29 cellular contexts compared by ENCODE assay signal in genomic region chr9:125621170-125621569, GRCh38.
"Had no signal": no experiment of that assay in that cellular context is flagged by ENCODE, and none has a peak within 500 bp of the region (broad histone marks: within the 10 kb centered on the region; RNA-seq: fewer than 3 reads in every experiment).

No MANE protein-coding gene starts in this region.

- H3K27ac Mint-ChIP-seq: stimulated activated effector memory CD8-positive, alpha-beta T cell treated with anti-CD3 and anti-CD28 coated beads, Interleukin-12 subunit alpha, Interleukin-12 subunit beta, amount 100 ng/mL, for 72 hours; stimulated activated memory B cell treated with anti-CD40 and anti-IgM and Interleukin-4, amounts not matched to agents 10 μg/mL and 1 μg/mL and 100 μg/mL, for 72 hours; stimulated activated naive B cell treated with anti-CD40 and anti-IgM and Interleukin-4, amounts not matched to agents 10 μg/mL and 1 μg/mL and 100 μg/mL, for 72 hours; stimulated activated naive CD8-positive, alpha-beta T cell treated with anti-CD3 and anti-CD28 coated beads, Interleukin-15, amount 100 ng/mL, for 72 hours; type B pancreatic cell had no signal

- H3K27me3 ChIP-seq: stomach, suprapubic skin, testis, thyroid gland, tibial artery, tibial nerve, transverse colon, upper lobe of left lung, upper lobe of right lung, uterus, vagina had no signal

- FAIRE-seq: urothelium cell line had no signal

- H3K4me1 ChIP-seq: suprapubic skin, testis, tibial artery, uterus, vagina had no signal

- H3K4me3 Mint-ChIP-seq: stimulated activated effector memory CD8-positive, alpha-beta T cell treated with anti-CD3 and anti-CD28 coated beads, Interleukin-12 subunit alpha, Interleukin-12 subunit beta, amount 100 ng/mL, for 72 hours; stimulated activated memory B cell treated with anti-CD40 and anti-IgM and Interleukin-4, amounts not matched to agents 10 μg/mL and 1 μg/mL and 100 μg/mL, for 72 hours; stimulated activated naive B cell treated with anti-CD40 and anti-IgM and Interleukin-4, amounts not matched to agents 10 μg/mL and 1 μg/mL and 100 μg/mL, for 72 hours; stimulated activated naive CD8-positive, alpha-beta T cell treated with anti-CD3 and anti-CD28 coated beads, Interleukin-15, amount 100 ng/mL, for 72 hours; stimulated activated naive CD8-positive, alpha-beta T cell treated with anti-CD3 and anti-CD28 coated beads, Interleukin-15, Interleukin-2, amounts not matched to agents 100 ng/mL and 50 ng/mL, for 24 hours; type B pancreatic cell had no signal

- H3K36me3 ChIP-seq: stomach, suprapubic skin, thoracic aorta, thyroid gland, tibial artery, tibial nerve, transverse colon, upper lobe of left lung, upper lobe of right lung, uterus, vagina had no signal

- H3K4me3 ChIP-seq: stomach, suprapubic skin, testis, thoracic aorta, thyroid gland, tibial artery, tibial nerve, transverse colon, upper lobe of left lung, upper lobe of right lung, uterus, vagina had no signal

- H3K27ac ChIP-seq: stomach, suprapubic skin, testis, thoracic aorta, thyroid gland, tibial artery, tibial nerve, transverse colon, upper lobe of left lung, upper lobe of right lung, uterus, vagina had no signal

- DNase-seq: stimulated activated CD4-positive, alpha-beta T cell treated with anti-CD3 and anti-CD28 coated beads, Interleukin-2, amount 100 ng/mL, for 48 hours; stimulated activated CD4-positive, alpha-beta T cell treated with anti-CD3 and anti-CD28 coated beads, Interleukin-4, amount 100 ng/mL, for 1 hour; stimulated activated CD4-positive, alpha-beta T cell treated with anti-CD3 and anti-CD28 coated beads, Interleukin-4, amount 100 ng/mL, for 24 hours; stimulated activated CD4-positive, alpha-beta T cell treated with anti-CD3 and anti-CD28 coated beads, Interleukin-4, amount 100 ng/mL, for 4 hours; stimulated activated CD8-positive, alpha-beta memory T cell treated with anti-CD3 and anti-CD28 coated beads, Interleukin-4, amount 100 ng/mL, for 48 hours; stimulated activated naive B cell treated with anti-CD40 and anti-IgM and Interleukin-4, amounts not matched to agents 10 μg/mL and 1 μg/mL and 100 μg/mL, for 72 hours; stimulated activated naive CD4-positive, alpha-beta T cell; stimulated activated naive CD4-positive, alpha-beta T cell treated with Interleukin-2 at 50 U/mL for 16 hours; stimulated activated naive CD8-positive, alpha-beta T cell treated with anti-CD3 and anti-CD28 coated beads, Interleukin-15, amount 100 ng/mL, for 72 hours; stimulated activated naive CD8-positive, alpha-beta T cell treated with anti-CD3 and anti-CD28 coated beads, Interleukin-15, Interleukin-2, amounts not matched to agents 100 U/mL and 50 U/mL, for 24 hours; stomach; substantia nigra; testis; thyroid gland; tibial artery; transverse colon; trophoblast cell; upper lobe of left lung; upper lobe of right lung; uterus had no signal

- H3K9me3 Mint-ChIP-seq: stimulated activated effector memory CD8-positive, alpha-beta T cell treated with anti-CD3 and anti-CD28 coated beads, Interleukin-12 subunit alpha, Interleukin-12 subunit beta, amount 100 ng/mL, for 72 hours; stimulated activated memory B cell treated with anti-CD40 and anti-IgM and Interleukin-4, amounts not matched to agents 10 μg/mL and 1 μg/mL and 100 μg/mL, for 72 hours; stimulated activated naive B cell treated with anti-CD40 and anti-IgM and Interleukin-4, amounts not matched to agents 10 μg/mL and 1 μg/mL and 100 μg/mL, for 72 hours; stimulated activated naive CD8-positive, alpha-beta T cell treated with anti-CD3 and anti-CD28 coated beads, Interleukin-15, amount 100 ng/mL, for 72 hours; stimulated activated naive CD8-positive, alpha-beta T cell treated with anti-CD3 and anti-CD28 coated beads, Interleukin-15, Interleukin-2, amounts not matched to agents 100 ng/mL and 50 ng/mL, for 24 hours had no signal

- H3K27me3 Mint-ChIP-seq: stimulated activated memory B cell treated with anti-CD40 and anti-IgM and Interleukin-4, amounts not matched to agents 10 μg/mL and 1 μg/mL and 100 μg/mL, for 72 hours; stimulated activated naive B cell treated with anti-CD40 and anti-IgM and Interleukin-4, amounts not matched to agents 10 μg/mL and 1 μg/mL and 100 μg/mL, for 72 hours; stimulated activated naive CD8-positive, alpha-beta T cell treated with anti-CD3 and anti-CD28 coated beads, Interleukin-15, amount 100 ng/mL, for 72 hours; stimulated activated naive CD8-positive, alpha-beta T cell treated with anti-CD3 and anti-CD28 coated beads, Interleukin-15, Interleukin-2, amounts not matched to agents 100 ng/mL and 50 ng/mL, for 24 hours; type B pancreatic cell had no signal

- ATAC-seq: stimulated activated effector memory CD8-positive, alpha-beta T cell treated with anti-CD3 and anti-CD28 coated beads, Interleukin-12 subunit alpha, Interleukin-12 subunit beta, amount 100 ng/mL, for 72 hours; stimulated activated memory B cell treated with anti-CD40 and anti-IgM and Interleukin-4, amounts not matched to agents 10 μg/mL and 1 μg/mL and 100 μg/mL, for 72 hours; stimulated activated naive B cell treated with anti-CD40 and anti-IgM and Interleukin-4, amounts not matched to agents 10 μg/mL and 1 μg/mL and 100 μg/mL, for 72 hours; stimulated activated naive CD8-positive, alpha-beta T cell treated with anti-CD3 and anti-CD28 coated beads, Interleukin-15, amount 100 ng/mL, for 72 hours; stimulated activated naive CD8-positive, alpha-beta T cell treated with anti-CD3 and anti-CD28 coated beads, Interleukin-15, Interleukin-2, amounts not matched to agents 100 U/mL and 50 U/mL, for 24 hours; upper lobe of right lung had no signal

- H3K9me3 ChIP-seq: stomach, suprapubic skin, testis, thoracic aorta, thyroid gland, tibial artery, tibial nerve, transverse colon, upper lobe of left lung, upper lobe of right lung, uterus, vagina had no signal

- H3K36me3 Mint-ChIP-seq: stimulated activated effector memory CD8-positive, alpha-beta T cell treated with anti-CD3 and anti-CD28 coated beads, Interleukin-12 subunit alpha, Interleukin-12 subunit beta, amount 100 ng/mL, for 72 hours had no signal
